6 cellular contexts compared by ENCODE assay signal in genomic region chrY:6902116-6902515, GRCh38. TPM values are rescaled to one million over a fixed set of nuclear protein-coding genes. Genes with fewer than 3 reads are reported as not detected.
"Had no signal": no experiment of that assay in that cellular context is flagged by ENCODE, and none has a peak within 500 bp of the region (broad histone marks: within the 10 kb centered on the region; RNA-seq: fewer than 3 reads in every experiment).

No MANE protein-coding gene starts in this region.

RNA-seq across cellular contexts. Expression of gene TBL1Y, which starts 8.4 kb away (rescaled TPM):
- total RNA-seq: HT-29, HT1080, IMR-90, K562 had no signal
- polyA plus RNA-seq: IgD-negative memory B cell, IMR-90, K562 had no signal

RNA-seq across cellular contexts. Expression of gene AMELY, which starts 9.4 kb away (rescaled TPM):
- total RNA-seq: HepG2, HT-29, HT1080, IMR-90, K562 had no signal
- polyA plus RNA-seq: HepG2, IgD-negative memory B cell, IMR-90, K562 had no signal
